ENCODE assay signal across 1 cellular context in genomic region chr1:154557248-154557938, GRCh38.
TF ChIP-seq lines count a peak whose summit lies in the region.

No MANE protein-coding gene starts in this region.

TF ChIP-seq in K562, 482 proteins besides CTCF, POLR2A, EP300 and RAD21:
- no peak for TF ChIP-seq LCOR (CRISPR knock-in tag; IDR thresholded peaks at IDR 0.05)
- peak; percentile 63; the same call in 1 of the 2 replicates for TF ChIP-seq HDGF (IDR thresholded peaks at IDR 0.05)
